ENCODE assay signal across 23 cellular contexts in the genomic region with DNA sequence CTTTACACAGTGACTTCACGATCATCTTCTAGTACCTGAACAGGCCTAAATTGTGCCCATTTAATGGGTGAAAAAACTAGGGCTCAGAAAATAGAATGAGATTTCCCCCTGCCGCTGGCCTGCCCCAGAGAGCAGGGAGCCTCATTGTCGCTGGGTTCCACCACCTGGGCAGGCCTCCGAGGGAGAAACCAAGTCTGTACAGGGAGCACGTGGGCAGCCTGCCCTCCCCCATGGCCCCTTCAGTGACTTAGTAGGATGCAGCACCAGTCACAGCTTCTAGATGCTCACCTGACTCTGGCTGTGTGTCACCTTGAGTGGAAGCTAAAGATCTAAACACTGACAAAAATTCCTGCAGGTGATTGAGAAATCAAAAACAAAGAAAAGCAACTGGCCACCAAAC.
"Had no signal": no experiment of that assay in that cellular context is flagged by ENCODE, and none has a peak within 500 bp of the region (broad histone marks: within the 10 kb centered on the region; RNA-seq: fewer than 3 reads in every experiment).

No MANE protein-coding gene starts in this region.

- DNase-seq: activated CD4-positive, alpha-beta memory T cell treated with anti-CD3 and anti-CD28 coated beads for 36 hours; activated CD4-positive, alpha-beta T cell treated with anti-CD3 and anti-CD28 coated beads for 4 hours; activated CD8-positive, alpha-beta memory T cell treated with anti-CD3 and anti-CD28 coated beads, Interleukin-2, amount 50 U/mL, for 48 hours; activated gamma-delta T cell treated with Interleukin-2 at 50 U/mL for 16 hours; activated naive CD4-positive, alpha-beta T cell treated with anti-CD3 and anti-CD28 coated beads, Interleukin-2, amount 50 U/mL, for 16 hours; activated naive CD8-positive, alpha-beta T cell treated with anti-CD3 and anti-CD28 coated beads, Interleukin-2, amount 50 U/mL, for 24 hours; activated T-cell treated with anti-CD3 and anti-CD28 coated beads, Interleukin-2, amount 50 U/mL, for 24 hours; amygdala; caudate nucleus; endodermal cell; head of caudate nucleus; hippocampal formation; left cardiac atrium; nucleus accumbens; pancreas; psoas muscle; stimulated activated CD4-positive, alpha-beta T cell treated with anti-CD3 and anti-CD28 coated beads, Interleukin-2, amount 100 ng/mL, for 48 hours; stimulated activated naive CD4-positive, alpha-beta T cell treated with Interleukin-2 at 50 U/mL for 16 hours; testis; transverse colon had no signal

- ATAC-seq: activated naive CD8-positive, alpha-beta T cell treated with anti-CD3 and anti-CD28 coated beads, Interleukin-2, amount 50 U/mL, for 24 hours; activated T-helper 17 cell treated with anti-CD3 and anti-CD28 coated beads, Interleukin-2, amount 50 U/mL, for 72 hours; esophagus mucosa; left cardiac atrium; pancreas; psoas muscle had no signal

- H3K27me3 ChIP-seq: pancreas, testis, transverse colon had no signal

- H3K4me3 ChIP-seq: pancreas, psoas muscle, testis, transverse colon had no signal

- H3K9me3 ChIP-seq: pancreas, psoas muscle, testis, transverse colon had no signal

- H3K27ac ChIP-seq: pancreas, psoas muscle, testis, transverse colon had no signal

- H3K4me1 ChIP-seq: pancreas, psoas muscle, testis, transverse colon had no signal

- H3K36me3 ChIP-seq: pancreas, transverse colon had no signal

- FAIRE-seq: keratinocyte, pancreas had no signal
